12 cellular contexts compared by ENCODE assay signal in the genomic region with DNA sequence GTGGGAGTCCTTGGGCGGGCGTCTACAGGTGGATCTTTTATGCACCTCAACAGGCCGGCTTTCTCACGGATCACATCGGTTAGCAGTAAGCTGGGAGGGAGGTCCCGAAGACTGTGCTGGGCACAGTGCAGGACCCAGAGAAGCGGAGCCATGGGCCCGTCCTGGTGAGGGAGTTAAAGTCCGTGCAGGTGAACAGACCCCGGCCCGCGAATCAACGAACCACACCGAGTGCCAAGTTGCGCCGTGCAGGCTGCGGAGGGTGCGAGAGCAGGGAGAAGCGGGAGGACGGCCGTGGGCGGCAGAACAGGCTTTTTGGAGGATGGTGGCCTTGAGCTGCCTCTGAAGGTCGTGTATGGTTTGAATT.
A peak's percentile ranks its signal among the peaks of the same experiment; 100 is the strongest.
DNase-seq lines count a peak whose midpoint lies in the region; TF ChIP-seq lines count a peak whose summit lies in the region.
"Had no signal": no experiment of that assay in that cellular context is flagged by ENCODE, and none has a peak within 500 bp of the region (broad histone marks: within the 10 kb centered on the region; RNA-seq: fewer than 3 reads in every experiment).

No MANE protein-coding gene starts in this region.

- DNase-seq in WERI-Rb-1 (no peak), glutamatergic neuron (no peak), substantia nigra (lab: John Stamatoyannopoulos, UW) (no peak), DMS79 treated with DMSO at 0.1 percent for 48 hours (lab: John Stamatoyannopoulos, UW) (no peak), GM10248 (ENCODE audit: extremely low spot score) (no peak), BE2C (no peak)
- DNase-seq: C1 segment of cervical spinal cord, EL, Karpas-422, NCI-H2029 treated with DMSO at 0.1 percent for 48 hours, NCI-H524 treated with DMSO at 0.1 percent for 48 hours had no signal

- H3K27ac ChIP-seq in HUES6 (ENCODE audit: low read depth, low read length) (no peak overlapping the region), WERI-Rb-1 (peak overlapping the region; percentile 18; the same call in 1 of the 2 replicates), substantia nigra (ENCODE audit: low read depth, low read length, poor library complexity, severe bottlenecking) (peak overlapping the region; percentile 37)

- H3K9me3 ChIP-seq in HUES6 (ENCODE audit: control insufficient read depth, insufficient read depth, low read depth, low read length), result no peaks in the 10 kb centered on the region
- no peaks in the 10 kb centered on the region for H3K9me3 ChIP-seq in WERI-Rb-1 (ENCODE audit: severe bottlenecking)
- no peaks in the 10 kb centered on the region for H3K9me3 ChIP-seq in BE2C

- H3K4me1 ChIP-seq in HUES6 (ENCODE audit: control insufficient read depth, insufficient read depth, low read length), result peaks cover 57% of the 10 kb centered on the region
- H3K4me1 ChIP-seq in BE2C, result peaks cover 27% of the 10 kb centered on the region

- H3K27me3 ChIP-seq in HUES6 (ENCODE audit: control insufficient read depth, insufficient read depth, low read length), result no peaks in the 10 kb centered on the region
- H3K27me3 ChIP-seq in WERI-Rb-1 (ENCODE audit: insufficient read depth, low read depth, severe bottlenecking), result no peaks in the 10 kb centered on the region
- H3K27me3 ChIP-seq in BE2C, result no peaks in the 10 kb centered on the region

- H3K36me3 Mint-ChIP-seq in glutamatergic neuron (ENCODE audit: unreplicated experiment), result no peaks in the 10 kb centered on the region

- no peaks in the 10 kb centered on the region for H3K36me3 ChIP-seq in HUES6 (ENCODE audit: control insufficient read depth, insufficient read depth, low read length)
- peaks cover 10% of the 10 kb centered on the region for H3K36me3 ChIP-seq in WERI-Rb-1
- no peaks in the 10 kb centered on the region for H3K36me3 ChIP-seq in BE2C

- peak overlapping the region; percentile 90 for H3K27ac Mint-ChIP-seq in glutamatergic neuron (ENCODE audit: unreplicated experiment)

- POLR2A ChIA-PET in GM10248 (lab: Yijun Ruan, JAX), result no interaction called here

- peaks cover 17% of the 10 kb centered on the region for H3K27me3 Mint-ChIP-seq in glutamatergic neuron (ENCODE audit: unreplicated experiment)

- TF ChIP-seq CTCF in WERI-Rb-1 (IDR thresholded peaks at IDR 0.05; ENCODE audit: low read depth, low read length) (no peak), glutamatergic neuron (IDR thresholded peaks at IDR 0.05; ENCODE audit: partially characterized antibody, unreplicated experiment) (no peak), GM10248 (IDR thresholded peaks at IDR 0.05; ENCODE audit: control extremely low read depth, extremely low read depth, low read depth, missing control alignments) (no peak), BE2C (IDR thresholded peaks at IDR 0.05; ENCODE audit: low read depth, low read length) (no peak)

- peaks cover 46% of the 10 kb centered on the region for H3K4me1 Mint-ChIP-seq in glutamatergic neuron (ENCODE audit: low read depth, unreplicated experiment)

- H3K9ac ChIP-seq in HUES6 (ENCODE audit: low read length), result peak overlapping the region; percentile 13

- H3K4me3 ChIP-seq in HUES6 (ENCODE audit: low read depth, low read length), result no peak overlapping the region
- no peak overlapping the region for H3K4me3 ChIP-seq in WERI-Rb-1 (ENCODE audit: low read depth, low read length)
- H3K4me3 ChIP-seq in BE2C (ENCODE audit: low read depth, low read length), result no peak overlapping the region

- H3K9me3 Mint-ChIP-seq in glutamatergic neuron (ENCODE audit: unreplicated experiment), result peaks cover 24% of the 10 kb centered on the region

- H3K4me3 Mint-ChIP-seq in glutamatergic neuron (ENCODE audit: unreplicated experiment), result peak overlapping the region; percentile 74

- CTCF ChIA-PET in GM10248 (lab: Yijun Ruan, JAX), result no interaction called here
